ENCODE assay signal across 1 cellular context in the genomic region with DNA sequence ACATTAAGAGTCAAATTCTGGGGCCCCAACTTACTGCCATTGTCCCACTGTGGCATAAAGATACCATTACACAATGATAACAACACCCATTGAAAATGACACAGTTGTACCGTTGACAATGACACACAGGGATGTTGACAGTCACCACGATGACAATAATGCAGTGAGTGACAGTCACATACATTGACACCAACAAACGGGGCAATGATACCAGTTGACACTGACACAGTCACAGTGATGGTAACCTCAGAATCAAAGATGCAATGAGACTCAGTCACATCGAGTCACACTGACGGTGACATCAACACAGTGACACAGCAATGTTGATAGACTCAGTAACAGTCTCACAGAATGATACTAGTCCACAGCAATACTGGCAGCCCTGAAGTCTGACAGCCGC.
TF ChIP-seq lines count a peak whose summit lies in the region.

No MANE protein-coding gene starts in this region.

TF ChIP-seq in K562, 482 proteins besides CTCF, POLR2A, EP300 and RAD21:
- peak; percentile 16; the same call in 1 of the 2 replicates for TF ChIP-seq JUND (IDR thresholded peaks at IDR 0.05; ENCODE audit: borderline replicate concordance, low read depth, low read length)
- no peak for TF ChIP-seq JUND (tag; IDR thresholded peaks at IDR 0.05; ENCODE audit: borderline replicate concordance, low read depth, low read length)
- no peak for TF ChIP-seq FOXK1 (CRISPR knock-in tag; IDR thresholded peaks at IDR 0.05; ENCODE audit: borderline replicate concordance)
- TF ChIP-seq NFE2 (IDR thresholded peaks at IDR 0.05; ENCODE audit: low read depth): peak; percentile 41; the same call in 1 of the 2 replicates
- TF ChIP-seq, protein P1, sequence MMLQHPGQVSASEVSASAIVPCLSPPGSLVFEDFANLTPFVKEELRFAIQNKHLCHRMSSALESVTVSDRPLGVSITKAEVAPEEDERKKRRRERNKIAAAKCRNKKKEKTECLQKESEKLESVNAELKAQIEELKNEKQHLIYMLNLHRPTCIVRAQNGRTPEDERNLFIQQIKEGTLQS (IDR thresholded peaks at IDR 0.05): 0 out of 2 replicates have a peak, but pooled peaks have one; percentile 39
- TF ChIP-seq, protein P1 (CRISPR knock-in tag; conservative IDR thresholded peaks at IDR 0.05): no peak
- TF ChIP-seq WHSC1 (IDR thresholded peaks at IDR 0.05; ENCODE audit: low read length): no peak
